ENCODE assay signal across 15 cellular contexts in genomic region chr1:18703041-18703621, GRCh38.
DNase-seq lines count a peak whose midpoint lies in the region; ATAC-seq and TF ChIP-seq lines count a peak whose summit lies in the region.
"Had no signal": no experiment of that assay in that cellular context is flagged by ENCODE, and none has a peak within 500 bp of the region (broad histone marks: within the 10 kb centered on the region; RNA-seq: fewer than 3 reads in every experiment).

No MANE protein-coding gene starts in this region.

- intact Hi-C loops in prostate gland (cut with DNase I), result no loop called here

- ATAC-seq in HG03280 (IDR thresholded peaks at IDR 0.05; ENCODE audit: unreplicated experiment) (no peak), HG03196 (IDR thresholded peaks at IDR 0.05; ENCODE audit: unreplicated experiment) (no peak)
- ATAC-seq: activated CD4-positive, alpha-beta T cell treated with anti-CD3 and anti-CD28 coated beads for 36 hours had no signal

- H3K4me1 ChIP-seq in hepatocyte (ENCODE audit: insufficient read depth) (no peaks in the 10 kb centered on the region), osteoblast (ENCODE audit: insufficient read depth, low read length) (no peaks in the 10 kb centered on the region), prostate gland (replicated peaks) (no peaks in the 10 kb centered on the region)
- H3K4me1 ChIP-seq: left ventricle myocardium inferior had no signal

- CTCF ChIA-PET in RWPE1 (lab: Yijun Ruan, JAX), result no interaction called here

- H3K27ac ChIP-seq in RWPE1, result no peak overlapping the region
- no peak overlapping the region for H3K27ac ChIP-seq in hepatocyte
- H3K27ac ChIP-seq in osteoblast (ENCODE audit: low read depth, low read length), result no peak overlapping the region
- H3K27ac ChIP-seq in prostate gland, result no peak overlapping the region
- H3K27ac ChIP-seq: KMS-11, left ventricle myocardium inferior, neutrophil had no signal

- H3K79me2 ChIP-seq in hepatocyte (no peaks in the 10 kb centered on the region), osteoblast (ENCODE audit: insufficient read depth, low read length) (no peaks in the 10 kb centered on the region)

- TF ChIP-seq CTCF in RWPE1 (conservative IDR thresholded peaks at IDR 0.05; ENCODE audit: low read depth) (no peak), hepatocyte (IDR thresholded peaks at IDR 0.05; ENCODE audit: poor library complexity) (no peak), osteoblast (IDR thresholded peaks at IDR 0.05; ENCODE audit: extremely low read depth, low read depth, low read length) (no peak), prostate gland (IDR thresholded peaks at IDR 0.05) (no peak)

- no peak for TF ChIP-seq POLR2A in prostate gland (IDR thresholded peaks at IDR 0.05)

- no peaks in the 10 kb centered on the region for H3K9me2 ChIP-seq in hepatocyte (replicated peaks; ENCODE audit: insufficient read depth)

- DNase-seq in H7, result peak; percentile 93
- peak; percentile 76 for DNase-seq in RWPE1 (ENCODE audit: low spot score)
- DNase-seq in hepatocyte (ENCODE audit: low spot score), result no peak
- DNase-seq in osteoblast (ENCODE audit: insufficient read length, low spot score, missing footprints), result peak; percentile 86
- DNase-seq in prostate gland (ENCODE audit: low spot score), result no peak
- DNase-seq in AML-193 (lab: John Stamatoyannopoulos, UW), result no peak
- DNase-seq: activated CD4-positive, alpha-beta T cell treated with anti-CD3 and anti-CD28 coated beads for 36 hours; activated T-cell treated with anti-CD3 and anti-CD28 coated beads, Interleukin-2, amount 50 U/mL, for 48 hours; CD8-positive, alpha-beta memory T cell; left ventricle myocardium inferior; NCI-H2029 had no signal

- no peaks in the 10 kb centered on the region for H3K36me3 ChIP-seq in H7 (replicated peaks; ENCODE audit: control insufficient read depth, insufficient read depth, low read length)
- H3K36me3 ChIP-seq in hepatocyte (replicated peaks; ENCODE audit: insufficient read depth, low read depth), result no peaks in the 10 kb centered on the region
- no peaks in the 10 kb centered on the region for H3K36me3 ChIP-seq in osteoblast (ENCODE audit: insufficient read depth, low read length)
- H3K36me3 ChIP-seq in prostate gland, result no peaks in the 10 kb centered on the region
- H3K36me3 ChIP-seq: left ventricle myocardium inferior, neutrophil had no signal

- 41% methylated on average over 21 of the region's 21 CpGs for WGBS in hepatocyte (ENCODE audit: low lambda C conversion rate, missing lambda C conversion rate)
- 48% methylated on average over 21 of the region's 21 CpGs for whole genome bisulfite sequencing in prostate gland

- H3K27me3 ChIP-seq in H7 (ENCODE audit: control insufficient read depth, insufficient read depth, low read length) (no peaks in the 10 kb centered on the region; the same call in 1 of the 2 replicates), hepatocyte (peaks cover 25% of the 10 kb centered on the region), osteoblast (ENCODE audit: insufficient read depth, low read length) (peaks cover 2% of the 10 kb centered on the region), prostate gland (replicated peaks; ENCODE audit: insufficient read depth) (peaks cover 8% of the 10 kb centered on the region)

- H4K20me1 ChIP-seq in hepatocyte (ENCODE audit: insufficient read depth, poor library complexity, severe bottlenecking) (no peaks in the 10 kb centered on the region), osteoblast (ENCODE audit: insufficient read depth, low read length) (no peaks in the 10 kb centered on the region)

- H3K9me3 ChIP-seq in hepatocyte (ENCODE audit: low read depth) (no peaks in the 10 kb centered on the region), osteoblast (ENCODE audit: low read depth, low read length) (no peaks in the 10 kb centered on the region), prostate gland (no peaks in the 10 kb centered on the region)
- H3K9me3 ChIP-seq: left ventricle myocardium inferior, neutrophil had no signal

- POLR2A ChIA-PET in RWPE1 (lab: Yijun Ruan, JAX; ENCODE audit: low non-redundant PET), result no interaction called here

- no peak overlapping the region for H2AFZ ChIP-seq in hepatocyte
- no peak overlapping the region for H2AFZ ChIP-seq in osteoblast (ENCODE audit: low read length)

- H3K4me3 ChIP-seq in H7 (ENCODE audit: insufficient read depth, low read depth, low read length), result no peak overlapping the region
- no peak overlapping the region for H3K4me3 ChIP-seq in hepatocyte
- no peak overlapping the region for H3K4me3 ChIP-seq in osteoblast (ENCODE audit: insufficient read depth, low read length)
- no peak overlapping the region for H3K4me3 ChIP-seq in prostate gland
- H3K4me3 ChIP-seq: left ventricle myocardium inferior had no signal

- H3K4me2 ChIP-seq in hepatocyte, result peak overlapping the region; percentile 49
- no peak overlapping the region for H3K4me2 ChIP-seq in osteoblast (ENCODE audit: insufficient read depth, low read length)
- H3K4me2 ChIP-seq: KMS-11 had no signal

Comparison
In these comparisons a context has a peak if more than half of its experiments do, and no peak if none do; other contexts are left out.
1. DNase-seq: peak in H7 (single experiment), RWPE1 (single experiment) and osteoblast (single experiment); none in hepatocyte (single experiment), prostate gland (single experiment) and AML-193 (0 of 2).